32 cellular contexts compared by ENCODE assay signal in the genomic region with DNA sequence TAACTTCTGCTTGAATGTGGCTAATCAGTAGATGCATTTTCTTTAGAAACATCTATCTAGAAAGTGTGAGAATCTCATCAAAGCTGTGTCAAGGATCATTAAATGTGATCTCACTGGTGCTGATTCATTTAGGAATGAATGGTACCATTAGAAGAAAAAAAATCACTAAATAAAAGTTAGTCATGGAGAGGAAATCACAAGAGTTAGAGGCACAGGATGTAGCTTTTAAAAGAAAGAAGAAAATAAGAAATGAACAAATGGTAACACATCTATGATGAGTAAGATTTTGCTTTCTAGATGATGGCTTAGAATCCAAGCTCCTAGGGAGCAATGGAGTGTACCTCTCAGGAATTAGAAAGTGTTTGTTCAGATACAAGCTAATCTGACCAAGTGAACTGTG. TPM values are rescaled to one million over a fixed set of nuclear protein-coding genes. Genes with fewer than 3 reads are reported as not detected.
DNase-seq lines count a peak whose midpoint lies in the region; ATAC-seq, FAIRE-seq and TF ChIP-seq lines count a peak whose summit lies in the region.
"Had no signal": no experiment of that assay in that cellular context is flagged by ENCODE, and none has a peak within 500 bp of the region (broad histone marks: within the 10 kb centered on the region; RNA-seq: fewer than 3 reads in every experiment).

No MANE protein-coding gene starts in this region.

- POLR2A ChIA-PET in activated CD8-positive, alpha-beta T cell treated with anti-CD3 and anti-CD28 coated beads for 36 hours (lab: Charles Lee) = interaction anchor here (1.3 kb wide), 1 partner anchor 21 kb away, joined by 4 read pairs; no protein-coding TSS in a partner anchor
- POLR2A ChIA-PET in activated CD8-positive, alpha-beta T cell treated with anti-CD3 and anti-CD28 coated beads, Interleukin-2, amount 10 ng/mL, durations not matched to agents 7 days and 5 days (lab: Charles Lee) = no interaction called here
- POLR2A ChIA-PET in Caco-2 (lab: Charles Lee) (interaction anchor here (1.1 kb wide), 1 partner anchor 20 kb away, joined by 4 read pairs; a partner anchor contains a TSS), HepG2 (lab: Yijun Ruan, JAX) (interaction anchor here (0.5 kb wide), 1 partner anchor 45 kb away, joined by 3 read pairs; no protein-coding TSS in a partner anchor)

- no peak overlapping the region for H3K9ac ChIP-seq in HepG2 (ENCODE audit: insufficient read depth, low read depth, low read length)

- H3K79me2 ChIP-seq in HepG2 (ENCODE audit: insufficient read depth, low read length) = no peaks in the 10 kb centered on the region

- H3K4me2 ChIP-seq in HepG2 (ENCODE audit: low read depth, low read length) = no peak overlapping the region

- no peak overlapping the region for H3K4me3 Mint-ChIP-seq in activated CD8-positive, alpha-beta T cell treated with anti-CD3 and anti-CD28 coated beads for 36 hours
- H3K4me3 Mint-ChIP-seq in activated CD8-positive, alpha-beta T cell treated with anti-CD3 and anti-CD28 coated beads, Interleukin-2, amount 10 ng/mL, durations not matched to agents 7 days and 5 days = no peak overlapping the region
- H3K4me3 Mint-ChIP-seq in Caco-2 (ENCODE audit: unreplicated experiment) (no peak overlapping the region), T-helper 17 cell (no peak overlapping the region)
- H3K4me3 Mint-ChIP-seq: activated CD4-positive, alpha-beta T cell treated with anti-CD3 and anti-CD28 coated beads, Interleukin-2, amount 10 ng/mL, durations not matched to agents 7 days and 5 days; nephron had no signal

- H3K4me3 ChIP-seq in Caco-2 (ENCODE audit: low read depth, low read length) (no peak overlapping the region), HepG2 (replicated peaks in 1 of 3; ENCODE audit: insufficient read depth in 1 of 3, low read depth in 2 of 3, low read length in 3 of 3) (no peak overlapping the region), breast epithelium (no peak overlapping the region)
- H3K4me3 ChIP-seq: gastrocnemius medialis, lung, mucosa of descending colon, upper lobe of right lung had no signal

- H3K4me1 Mint-ChIP-seq in activated CD8-positive, alpha-beta T cell treated with anti-CD3 and anti-CD28 coated beads for 36 hours (ENCODE audit: low read depth) = peaks cover 7% of the 10 kb centered on the region
- H3K4me1 Mint-ChIP-seq in activated CD8-positive, alpha-beta T cell treated with anti-CD3 and anti-CD28 coated beads, Interleukin-2, amount 10 ng/mL, durations not matched to agents 7 days and 5 days (ENCODE audit: low read depth) = peaks cover 4% of the 10 kb centered on the region
- H3K4me1 Mint-ChIP-seq in Caco-2 (ENCODE audit: low read depth, unreplicated experiment) = peaks cover 34% of the 10 kb centered on the region
- peaks cover 10% of the 10 kb centered on the region for H3K4me1 Mint-ChIP-seq in T-helper 17 cell
- H3K4me1 Mint-ChIP-seq: nephron had no signal

- no peak for DNase-seq in activated CD8-positive, alpha-beta T cell treated with anti-CD3 and anti-CD28 coated beads for 36 hours
- DNase-seq in activated CD8-positive, alpha-beta T cell treated with anti-CD3 and anti-CD28 coated beads, Interleukin-2, amount 10 ng/mL, durations not matched to agents 7 days and 5 days = no peak
- DNase-seq in Caco-2 = no peak
- DNase-seq in T-helper 17 cell = no peak
- DNase-seq in HepG2 (ENCODE audit: low spot score) = no peak
- DNase-seq in breast epithelium (ENCODE audit: low spot score in 2 of 2) = no peak
- DNase-seq: activated CD4-positive, alpha-beta T cell treated with anti-CD3 and anti-CD28 coated beads, Interleukin-2, amount 10 ng/mL, durations not matched to agents 7 days and 5 days; activated CD8-positive, alpha-beta memory T cell treated with anti-CD3 and anti-CD28 coated beads, Interleukin-2, amount 50 U/mL, for 48 hours; activated gamma-delta T cell; amniotic stem cell; brain microvascular endothelial cell; DND-41; gastrocnemius medialis; HCEC 1CT; Kasumi-1; left cardiac atrium; mucosa of descending colon; NCI-H1417; NCI-H2029; NCI-H524; SHP77; stimulated activated CD4-positive, alpha-beta T cell treated with anti-CD3 and anti-CD28 coated beads, Interleukin-15, amount 100 ng/mL, for 24 hours; stimulated activated CD4-positive, alpha-beta T cell treated with anti-CD3 and anti-CD28 coated beads, Interleukin-4, amount 100 ng/mL, for 4 hours; T1000; upper lobe of right lung; WERI-Rb-1 had no signal

- no peaks in the 10 kb centered on the region for H3K9me3 ChIP-seq in Caco-2
- H3K9me3 ChIP-seq in T-helper 17 cell (ENCODE audit: control insufficient read depth, low read length, poor library complexity, severe bottlenecking) = no peaks in the 10 kb centered on the region
- no peaks in the 10 kb centered on the region for H3K9me3 ChIP-seq in HepG2 (ENCODE audit: low read length)
- H3K9me3 ChIP-seq in breast epithelium = peaks cover 0 to 14% of the 10 kb centered on the region in 2 donors
- H3K9me3 ChIP-seq: gastrocnemius medialis, mucosa of descending colon, upper lobe of right lung had no signal

- in situ Hi-C loops in HepG2 (cut with HindIII; ENCODE audit: extremely low pct_ligation_motif_present, low pct_unique_long_range_greater_than_20kb) = loop anchor here (25.0 kb wide), 1 partner anchor 411 kb away; a partner anchor contains a TSS

- H3K36me3 ChIP-seq in Caco-2 (ENCODE audit: control insufficient read depth, insufficient read depth, low read length) = no peaks in the 10 kb centered on the region
- no peaks in the 10 kb centered on the region for H3K36me3 ChIP-seq in HepG2 (replicated peaks in 1 of 2; ENCODE audit: control insufficient read depth in 1 of 2, insufficient read depth in 2 of 2, low read length in 2 of 2)
- no peaks in the 10 kb centered on the region for H3K36me3 ChIP-seq in breast epithelium
- H3K36me3 ChIP-seq: brain microvascular endothelial cell, gastrocnemius medialis, WERI-Rb-1 had no signal

- CTCF ChIA-PET in activated CD8-positive, alpha-beta T cell treated with anti-CD3 and anti-CD28 coated beads for 36 hours (lab: Charles Lee) = interaction anchor here (1.5 to 2.7 kb wide), 2 partner anchors 9 to 191 kb away, joined by 4 to 7 read pairs; no protein-coding TSS in a partner anchor
- CTCF ChIA-PET in activated CD8-positive, alpha-beta T cell treated with anti-CD3 and anti-CD28 coated beads, Interleukin-2, amount 10 ng/mL, durations not matched to agents 7 days and 5 days (lab: Charles Lee) = interaction anchor here (0.6 kb wide), 1 partner anchor 201 kb away, joined by 3 read pairs; no protein-coding TSS in a partner anchor
- CTCF ChIA-PET in Caco-2 (lab: Charles Lee) (no interaction called here), HepG2 (lab: Yijun Ruan, JAX; ENCODE audit: low intra/inter-chr PET ratio, low total read pairs) (no interaction called here)

- TF ChIP-seq CTCF in activated CD8-positive, alpha-beta T cell treated with anti-CD3 and anti-CD28 coated beads for 36 hours (IDR thresholded peaks at IDR 0.05) = no peak
- TF ChIP-seq CTCF in Caco-2 (IDR thresholded peaks at IDR 0.05; ENCODE audit: insufficient read depth in 1 of 2, low read depth in 1 of 2, low read length in 1 of 2, severe bottlenecking in 1 of 2, unreplicated experiment in 1 of 2) = no peak
- no peak for TF ChIP-seq CTCF in HepG2 (CRISPR knock-in tag; IDR thresholded peaks at IDR 0.05)
- TF ChIP-seq CTCF in breast epithelium (IDR thresholded peaks at IDR 0.05) = no peak

- H4K20me1 ChIP-seq in HepG2 (ENCODE audit: insufficient read depth, low read length) = no peaks in the 10 kb centered on the region

- H3K4me1 ChIP-seq in Caco-2 (peaks cover 40% of the 10 kb centered on the region), HepG2 (ENCODE audit: insufficient read depth, low read length) (peaks cover 58% of the 10 kb centered on the region), breast epithelium (no peaks in the 10 kb centered on the region)

- H3K27me3 Mint-ChIP-seq in activated CD8-positive, alpha-beta T cell treated with anti-CD3 and anti-CD28 coated beads for 36 hours = no peaks in the 10 kb centered on the region
- H3K27me3 Mint-ChIP-seq in activated CD8-positive, alpha-beta T cell treated with anti-CD3 and anti-CD28 coated beads, Interleukin-2, amount 10 ng/mL, durations not matched to agents 7 days and 5 days (ENCODE audit: low read depth) = no peaks in the 10 kb centered on the region
- H3K27me3 Mint-ChIP-seq in Caco-2 (ENCODE audit: insufficient read depth, unreplicated experiment) = no peaks in the 10 kb centered on the region
- no peaks in the 10 kb centered on the region for H3K27me3 Mint-ChIP-seq in T-helper 17 cell
- H3K27me3 Mint-ChIP-seq: activated CD4-positive, alpha-beta T cell treated with anti-CD3 and anti-CD28 coated beads, Interleukin-2, amount 10 ng/mL, durations not matched to agents 7 days and 5 days had no signal

- peak; percentile 55 for ATAC-seq in activated CD8-positive, alpha-beta T cell treated with anti-CD3 and anti-CD28 coated beads for 36 hours
- ATAC-seq in activated CD8-positive, alpha-beta T cell treated with anti-CD3 and anti-CD28 coated beads, Interleukin-2, amount 10 ng/mL, durations not matched to agents 7 days and 5 days = no peak
- no peak for ATAC-seq in T-helper 17 cell
- no peak for ATAC-seq in HepG2
- ATAC-seq in GM19455 (IDR thresholded peaks at IDR 0.05; ENCODE audit: unreplicated experiment) = no peak
- ATAC-seq in HG03159 (IDR thresholded peaks at IDR 0.05; ENCODE audit: unreplicated experiment) = no peak
- ATAC-seq: gastrocnemius medialis, mucosa of descending colon, upper lobe of right lung had no signal

- H3K27me3 ChIP-seq in Caco-2 (replicated peaks; ENCODE audit: control insufficient read depth, insufficient read depth, low read length) = no peaks in the 10 kb centered on the region
- H3K27me3 ChIP-seq in HepG2 (ENCODE audit: control insufficient read depth in 1 of 2, insufficient read depth in 2 of 2, low read length in 2 of 2) = no peaks in the 10 kb centered on the region
- H3K27me3 ChIP-seq in breast epithelium = no peaks in the 10 kb centered on the region
- H3K27me3 ChIP-seq: brain microvascular endothelial cell, gastrocnemius medialis, upper lobe of right lung had no signal

- no peak overlapping the region for H2AFZ ChIP-seq in HepG2 (ENCODE audit: low read length)

- no peak overlapping the region for H3K27ac ChIP-seq in HepG2 (ENCODE audit: extremely low read length, insufficient read depth, low read length)
- no peak overlapping the region for H3K27ac ChIP-seq in breast epithelium
- H3K27ac ChIP-seq: brain microvascular endothelial cell, gastrocnemius medialis, upper lobe of right lung had no signal

- H3K27ac Mint-ChIP-seq in activated CD8-positive, alpha-beta T cell treated with anti-CD3 and anti-CD28 coated beads for 36 hours = peak overlapping the region; percentile 33
- no peak overlapping the region for H3K27ac Mint-ChIP-seq in activated CD8-positive, alpha-beta T cell treated with anti-CD3 and anti-CD28 coated beads, Interleukin-2, amount 10 ng/mL, durations not matched to agents 7 days and 5 days
- H3K27ac Mint-ChIP-seq in Caco-2 (ENCODE audit: unreplicated experiment) = peak overlapping the region; percentile 19
- peak overlapping the region; percentile 65 for H3K27ac Mint-ChIP-seq in T-helper 17 cell
- H3K27ac Mint-ChIP-seq: activated CD4-positive, alpha-beta T cell treated with anti-CD3 and anti-CD28 coated beads, Interleukin-2, amount 10 ng/mL, durations not matched to agents 7 days and 5 days; nephron had no signal

- TF ChIP-seq EP300 in HepG2 (IDR thresholded peaks at IDR 0.05; ENCODE audit: low read depth in 2 of 2, low read length in 2 of 2) (no peak), HepG2 (CRISPR knock-in tag; IDR thresholded peaks at IDR 0.05; ENCODE audit: borderline replicate concordance) (no peak)

- no peak for FAIRE-seq in HepG2 (lab: Jason Lieb, UNC)
- FAIRE-seq: A204.1, D721Med had no signal

- TF ChIP-seq POLR2A in HepG2 (IDR thresholded peaks at IDR 0.05; ENCODE audit: insufficient read depth in 1 of 2, low read depth in 2 of 2, low read length in 2 of 2) = no peak
- TF ChIP-seq POLR2A in breast epithelium (IDR thresholded peaks at IDR 0.05) = no peak

- BruUV-seq in Caco-2 (replicated peaks; lab: Mats Ljungman, UMichigan) = no TSS peak
- no TSS peak for BruUV-seq in HepG2 (replicated peaks; lab: Mats Ljungman, UMichigan)

- intact Hi-C loops in activated CD8-positive, alpha-beta T cell treated with anti-CD3 and anti-CD28 coated beads for 36 hours (cut with micrococcal nuclease) = no loop called here
- intact Hi-C loops in Caco-2 (cut with micrococcal nuclease; ENCODE audit: unreplicated experiment) = loop anchor here (5.0 to 10.0 kb wide), 2 partner anchors 111 to 183 kb away; no protein-coding TSS in a partner anchor
- intact Hi-C loops in HepG2 (cut with micrococcal nuclease; ENCODE audit: unreplicated experiment) = loop anchor here (10.0 kb wide), 1 partner anchor 533 kb away; no protein-coding TSS in a partner anchor
- intact Hi-C loops in breast epithelium (cut with DNase I; ENCODE audit: low total_unique reads) = no loop called here

- no peak for TF ChIP-seq RAD21 in HepG2 (CRISPR knock-in tag; IDR thresholded peaks at IDR 0.05)

- no peaks in the 10 kb centered on the region for H3K9me3 Mint-ChIP-seq in activated CD8-positive, alpha-beta T cell treated with anti-CD3 and anti-CD28 coated beads for 36 hours
- H3K9me3 Mint-ChIP-seq in activated CD8-positive, alpha-beta T cell treated with anti-CD3 and anti-CD28 coated beads, Interleukin-2, amount 10 ng/mL, durations not matched to agents 7 days and 5 days (ENCODE audit: insufficient read depth) = no peaks in the 10 kb centered on the region
- no peaks in the 10 kb centered on the region for H3K9me3 Mint-ChIP-seq in Caco-2 (ENCODE audit: unreplicated experiment)
- H3K9me3 Mint-ChIP-seq: activated CD4-positive, alpha-beta T cell treated with anti-CD3 and anti-CD28 coated beads, Interleukin-2, amount 10 ng/mL, durations not matched to agents 7 days and 5 days had no signal

- peaks cover 1% of the 10 kb centered on the region for H3K36me3 Mint-ChIP-seq in activated CD8-positive, alpha-beta T cell treated with anti-CD3 and anti-CD28 coated beads for 36 hours (ENCODE audit: low read depth)
- H3K36me3 Mint-ChIP-seq in activated CD8-positive, alpha-beta T cell treated with anti-CD3 and anti-CD28 coated beads, Interleukin-2, amount 10 ng/mL, durations not matched to agents 7 days and 5 days (ENCODE audit: low read depth) = peaks cover 1% of the 10 kb centered on the region
- H3K36me3 Mint-ChIP-seq in Caco-2 (ENCODE audit: insufficient read depth, unreplicated experiment) = peaks cover 6% of the 10 kb centered on the region
- H3K36me3 Mint-ChIP-seq in T-helper 17 cell (ENCODE audit: low read depth) = peaks cover 3% of the 10 kb centered on the region

RNA-seq across cellular contexts. Expression of a gene that starts 20.3 kb away (rescaled TPM):
- 10 to 100 TPM; 26.2 to 32.2 TPM for total RNA-seq in activated CD8-positive, alpha-beta T cell treated with anti-CD3 and anti-CD28 coated beads for 36 hours
- 10 to 100 TPM; 27.7 to 27.8 TPM for total RNA-seq in activated CD8-positive, alpha-beta T cell treated with anti-CD3 and anti-CD28 coated beads, Interleukin-2, amount 10 ng/mL, durations not matched to agents 7 days and 5 days
- 7.9 and 9.3 TPM in 2 replicates for total RNA-seq in Caco-2 (2022)
- 10 to 100 TPM; 37.8 to 45.9 TPM for total RNA-seq in T-helper 17 cell
- total RNA-seq in HepG2 (2016; rRNA removed; fragmentation: Illumina TruSeq; extraction: Trizol) = 11.8 and 13.2 TPM in 2 replicates
- total RNA-seq in HepG2 (2016; cell fraction: cytosol; rRNA removed; fragmentation: Illumina TruSeq; extraction: Trizol; ENCODE audit: low read depth) = 3.8 and 4.6 TPM in 2 replicates
- total RNA-seq in HepG2 (2016; cell fraction: insoluble cytoplasmic fraction; rRNA removed; fragmentation: Illumina TruSeq; extraction: Trizol) = 11.6 and 12.8 TPM in 2 replicates
- 8.3 and 8.8 TPM in 2 replicates for total RNA-seq in HepG2 (2016; cell fraction: membrane; rRNA removed; fragmentation: Illumina TruSeq; extraction: Trizol)
- 13.1 and 18.3 TPM in 2 replicates for total RNA-seq in HepG2 (2016; cell fraction: nucleus; rRNA removed; fragmentation: Illumina TruSeq; extraction: Trizol)
- 30.4 and 34.5 TPM in 2 replicates for polyA plus RNA-seq in HepG2 (2011; rRNA removed)
- polyA plus RNA-seq in HepG2 (2011; cell fraction: cytosol; rRNA removed) = 15.0 and 21.1 TPM in 2 replicates
- 27.0 and 36.1 TPM in 2 replicates for polyA plus RNA-seq in HepG2 (2011; cell fraction: nucleus; rRNA removed)
- polyA plus RNA-seq in HepG2 (2012) = 30.9 and 33.4 TPM in 2 replicates
- polyA plus RNA-seq in HepG2 (2016; cell fraction: cytosol; fragmentation: Illumina TruSeq; extraction: Trizol; ENCODE audit: low read depth) = 3.5 and 4.7 TPM in 2 replicates
- 13.1 and 14.1 TPM in 2 replicates for polyA plus RNA-seq in HepG2 (2016; cell fraction: insoluble cytoplasmic fraction; fragmentation: Illumina TruSeq; extraction: Trizol; ENCODE audit: low read depth)
- 9.2 and 9.4 TPM in 2 replicates for polyA plus RNA-seq in HepG2 (2016; cell fraction: membrane; fragmentation: Illumina TruSeq; extraction: Trizol; ENCODE audit: low read depth)
- polyA plus RNA-seq in HepG2 (2016; cell fraction: nucleus; fragmentation: Illumina TruSeq; extraction: Trizol; ENCODE audit: insufficient read depth, low read depth) = 29.5 and 35.4 TPM in 2 replicates
- polyA minus RNA-seq in HepG2 (2011; rRNA and poly(A)+ RNA removed; ENCODE audit: low replicate concordance) = 8.4 TPM in 1 of 2 replicates, not detected in the other
- 11.7 and 12.8 TPM in 2 replicates for polyA minus RNA-seq in HepG2 (2011; cell fraction: cytosol; rRNA and poly(A)+ RNA removed)
- polyA minus RNA-seq in HepG2 (2011; cell fraction: nucleus; rRNA and poly(A)+ RNA removed) = 45.6 and 48.0 TPM in 2 replicates
- 10 to 100 TPM; 15.7 to 54.3 (median 33.8) TPM for total RNA-seq in breast epithelium

Comparison
In these comparisons a context has a peak if more than half of its experiments do, and no peak if none do; other contexts are left out.
1. CTCF ChIA-PET loops: an anchor here in activated CD8-positive, alpha-beta T cell treated with anti-CD3 and anti-CD28 coated beads for 36 hours (1.5 to 2.7 kb wide) and activated CD8-positive, alpha-beta T cell treated with anti-CD3 and anti-CD28 coated beads, Interleukin-2, amount 10 ng/mL, durations not matched to agents 7 days and 5 days (0.6 kb wide); none called in Caco-2 and HepG2.
2. intact Hi-C loops: an anchor here in Caco-2 (5.0 to 10.0 kb wide) and HepG2 (10.0 kb wide); none called in activated CD8-positive, alpha-beta T cell treated with anti-CD3 and anti-CD28 coated beads for 36 hours and breast epithelium.